1 cellular context compared by ENCODE assay signal in genomic region chr12:113214938-113215400, GRCh38.
A peak's percentile ranks its signal among the peaks of the same experiment; 100 is the strongest.
TF ChIP-seq lines count a peak whose summit lies in the region.

No MANE protein-coding gene starts in this region.

TF ChIP-seq in GM12878, 131 proteins besides CTCF, POLR2A, EP300 and RAD21 (continued from another document and continues in another):
- TF ChIP-seq MTA2 (IDR thresholded peaks at IDR 0.05; ENCODE audit: low read depth): peak; percentile 84
- no peak for TF ChIP-seq TAF1 (IDR thresholded peaks at IDR 0.05; ENCODE audit: borderline replicate concordance, low read depth, low read length)
- TF ChIP-seq SPI1 (IDR thresholded peaks at IDR 0.05; ENCODE audit: borderline replicate concordance, insufficient read depth, low read depth, low read length): peak; percentile 93
- TF ChIP-seq IKZF1 (conservative IDR thresholded peaks at IDR 0.05): peak; percentile 99
- TF ChIP-seq, protein P1, sequence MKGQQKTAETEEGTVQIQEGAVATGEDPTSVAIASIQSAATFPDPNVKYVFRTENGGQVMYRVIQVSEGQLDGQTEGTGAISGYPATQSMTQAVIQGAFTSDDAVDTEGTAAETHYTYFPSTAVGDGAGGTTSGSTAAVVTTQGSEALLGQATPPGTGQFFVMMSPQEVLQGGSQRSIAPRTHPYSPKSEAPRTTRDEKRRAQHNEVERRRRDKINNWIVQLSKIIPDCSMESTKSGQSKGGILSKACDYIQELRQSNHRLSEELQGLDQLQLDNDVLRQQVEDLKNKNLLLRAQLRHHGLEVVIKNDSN (IDR thresholded peaks at IDR 0.05; ENCODE audit: borderline replicate concordance, extremely low read length, insufficient read depth, low read depth, low read length): no peak
- no peak for TF ChIP-seq SIX5 (IDR thresholded peaks at IDR 0.05; ENCODE audit: low read depth, low read length, severe bottlenecking)
- TF ChIP-seq ZNF217 (IDR thresholded peaks at IDR 0.05): peak; percentile 94
- TF ChIP-seq TARDBP (IDR thresholded peaks at IDR 0.05; ENCODE audit: borderline replicate concordance): no peak
- no peak for TF ChIP-seq KAT2A (conservative IDR thresholded peaks at IDR 0.05; ENCODE audit: control insufficient read depth, low read depth, low read length)
- TF ChIP-seq RB1 (IDR thresholded peaks at IDR 0.05; ENCODE audit: borderline replicate concordance): peak; percentile 52; the same call in 1 of the 2 replicates
- TF ChIP-seq BHLHE40 (IDR thresholded peaks at IDR 0.05; ENCODE audit: borderline replicate concordance in 1 of 2, low read depth in 2 of 2, low read length in 1 of 2): peak; percentile 49 to 53; a peak in 2 of 4 replicates
- no peak for TF ChIP-seq CBX3 (IDR thresholded peaks at IDR 0.05; ENCODE audit: borderline replicate concordance, low read depth)
- TF ChIP-seq, protein P2, sequence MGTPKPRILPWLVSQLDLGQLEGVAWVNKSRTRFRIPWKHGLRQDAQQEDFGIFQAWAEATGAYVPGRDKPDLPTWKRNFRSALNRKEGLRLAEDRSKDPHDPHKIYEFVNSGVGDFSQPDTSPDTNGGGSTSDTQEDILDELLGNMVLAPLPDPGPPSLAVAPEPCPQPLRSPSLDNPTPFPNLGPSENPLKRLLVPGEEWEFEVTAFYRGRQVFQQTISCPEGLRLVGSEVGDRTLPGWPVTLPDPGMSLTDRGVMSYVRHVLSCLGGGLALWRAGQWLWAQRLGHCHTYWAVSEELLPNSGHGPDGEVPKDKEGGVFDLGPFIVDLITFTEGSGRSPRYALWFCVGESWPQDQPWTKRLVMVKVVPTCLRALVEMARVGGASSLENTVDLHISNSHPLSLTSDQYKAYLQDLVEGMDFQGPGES (IDR thresholded peaks at IDR 0.05): no peak
- TF ChIP-seq CEBPB (IDR thresholded peaks at IDR 0.05; ENCODE audit: borderline replicate concordance in 1 of 2, low read depth in 2 of 2, low read length in 2 of 2): peak in 1 of 2 experiments; percentile 89; a peak in 1 of 4 replicates
- TF ChIP-seq BCL11A (IDR thresholded peaks at IDR 0.05; ENCODE audit: low read depth, low read length): peak; percentile 88
- no peak for TF ChIP-seq MYC (IDR thresholded peaks at IDR 0.05; ENCODE audit: insufficient read depth, insufficient read length, insufficient replicate concordance, low read length, severe bottlenecking)
- TF ChIP-seq SRF (IDR thresholded peaks at IDR 0.05; ENCODE audit: low read depth in 2 of 2, low read length in 2 of 2): 0 out of 4 replicates have a peak, but pooled peaks of 1 of the 2 experiments have one; percentile 23
- TF ChIP-seq, protein P3, sequence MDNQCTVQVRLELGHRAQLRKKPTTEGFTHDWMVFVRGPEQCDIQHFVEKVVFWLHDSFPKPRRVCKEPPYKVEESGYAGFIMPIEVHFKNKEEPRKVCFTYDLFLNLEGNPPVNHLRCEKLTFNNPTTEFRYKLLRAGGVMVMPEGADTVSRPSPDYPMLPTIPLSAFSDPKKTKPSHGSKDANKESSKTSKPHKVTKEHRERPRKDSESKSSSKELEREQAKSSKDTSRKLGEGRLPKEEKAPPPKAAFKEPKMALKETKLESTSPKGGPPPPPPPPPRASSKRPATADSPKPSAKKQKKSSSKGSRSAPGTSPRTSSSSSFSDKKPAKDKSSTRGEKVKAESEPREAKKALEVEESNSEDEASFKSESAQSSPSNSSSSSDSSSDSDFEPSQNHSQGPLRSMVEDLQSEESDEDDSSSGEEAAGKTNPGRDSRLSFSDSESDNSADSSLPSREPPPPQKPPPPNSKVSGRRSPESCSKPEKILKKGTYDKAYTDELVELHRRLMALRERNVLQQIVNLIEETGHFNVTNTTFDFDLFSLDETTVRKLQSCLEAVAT (IDR thresholded peaks at IDR 0.05): no peak; the same call in 1 of the 2 replicates
- TF ChIP-seq SMAD1 (IDR thresholded peaks at IDR 0.05; ENCODE audit: low read depth, partially characterized antibody): no peak
- peak; percentile 57; the same call in 1 of the 2 replicates for TF ChIP-seq NKRF (conservative IDR thresholded peaks at IDR 0.05)
- TF ChIP-seq, protein P4, sequence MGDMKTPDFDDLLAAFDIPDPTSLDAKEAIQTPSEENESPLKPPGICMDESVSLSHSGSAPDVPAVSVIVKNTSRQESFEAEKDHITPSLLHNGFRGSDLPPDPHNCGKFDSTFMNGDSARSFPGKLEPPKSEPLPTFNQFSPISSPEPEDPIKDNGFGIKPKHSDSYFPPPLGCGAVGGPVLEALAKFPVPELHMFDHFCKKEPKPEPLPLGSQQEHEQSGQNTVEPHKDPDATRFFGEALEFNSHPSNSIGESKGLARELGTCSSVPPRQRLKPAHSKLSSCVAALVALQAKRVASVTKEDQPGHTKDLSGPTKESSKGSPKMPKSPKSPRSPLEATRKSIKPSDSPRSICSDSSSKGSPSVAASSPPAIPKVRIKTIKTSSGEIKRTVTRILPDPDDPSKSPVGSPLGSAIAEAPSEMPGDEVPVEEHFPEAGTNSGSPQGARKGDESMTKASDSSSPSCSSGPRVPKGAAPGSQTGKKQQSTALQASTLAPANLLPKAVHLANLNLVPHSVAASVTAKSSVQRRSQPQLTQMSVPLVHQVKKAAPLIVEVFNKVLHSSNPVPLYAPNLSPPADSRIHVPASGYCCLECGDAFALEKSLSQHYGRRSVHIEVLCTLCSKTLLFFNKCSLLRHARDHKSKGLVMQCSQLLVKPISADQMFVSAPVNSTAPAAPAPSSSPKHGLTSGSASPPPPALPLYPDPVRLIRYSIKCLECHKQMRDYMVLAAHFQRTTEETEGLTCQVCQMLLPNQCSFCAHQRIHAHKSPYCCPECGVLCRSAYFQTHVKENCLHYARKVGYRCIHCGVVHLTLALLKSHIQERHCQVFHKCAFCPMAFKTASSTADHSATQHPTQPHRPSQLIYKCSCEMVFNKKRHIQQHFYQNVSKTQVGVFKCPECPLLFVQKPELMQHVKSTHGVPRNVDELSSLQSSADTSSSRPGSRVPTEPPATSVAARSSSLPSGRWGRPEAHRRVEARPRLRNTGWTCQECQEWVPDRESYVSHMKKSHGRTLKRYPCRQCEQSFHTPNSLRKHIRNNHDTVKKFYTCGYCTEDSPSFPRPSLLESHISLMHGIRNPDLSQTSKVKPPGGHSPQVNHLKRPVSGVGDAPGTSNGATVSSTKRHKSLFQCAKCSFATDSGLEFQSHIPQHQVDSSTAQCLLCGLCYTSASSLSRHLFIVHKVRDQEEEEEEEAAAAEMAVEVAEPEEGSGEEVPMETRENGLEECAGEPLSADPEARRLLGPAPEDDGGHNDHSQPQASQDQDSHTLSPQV (IDR thresholded peaks at IDR 0.05): no peak
- peak; percentile 99 for TF ChIP-seq EED (IDR thresholded peaks at IDR 0.05; ENCODE audit: low read depth)
- peak; percentile 83 for TF ChIP-seq ATF7 (IDR thresholded peaks at IDR 0.05; ENCODE audit: low read depth)
- TF ChIP-seq, protein P5, sequence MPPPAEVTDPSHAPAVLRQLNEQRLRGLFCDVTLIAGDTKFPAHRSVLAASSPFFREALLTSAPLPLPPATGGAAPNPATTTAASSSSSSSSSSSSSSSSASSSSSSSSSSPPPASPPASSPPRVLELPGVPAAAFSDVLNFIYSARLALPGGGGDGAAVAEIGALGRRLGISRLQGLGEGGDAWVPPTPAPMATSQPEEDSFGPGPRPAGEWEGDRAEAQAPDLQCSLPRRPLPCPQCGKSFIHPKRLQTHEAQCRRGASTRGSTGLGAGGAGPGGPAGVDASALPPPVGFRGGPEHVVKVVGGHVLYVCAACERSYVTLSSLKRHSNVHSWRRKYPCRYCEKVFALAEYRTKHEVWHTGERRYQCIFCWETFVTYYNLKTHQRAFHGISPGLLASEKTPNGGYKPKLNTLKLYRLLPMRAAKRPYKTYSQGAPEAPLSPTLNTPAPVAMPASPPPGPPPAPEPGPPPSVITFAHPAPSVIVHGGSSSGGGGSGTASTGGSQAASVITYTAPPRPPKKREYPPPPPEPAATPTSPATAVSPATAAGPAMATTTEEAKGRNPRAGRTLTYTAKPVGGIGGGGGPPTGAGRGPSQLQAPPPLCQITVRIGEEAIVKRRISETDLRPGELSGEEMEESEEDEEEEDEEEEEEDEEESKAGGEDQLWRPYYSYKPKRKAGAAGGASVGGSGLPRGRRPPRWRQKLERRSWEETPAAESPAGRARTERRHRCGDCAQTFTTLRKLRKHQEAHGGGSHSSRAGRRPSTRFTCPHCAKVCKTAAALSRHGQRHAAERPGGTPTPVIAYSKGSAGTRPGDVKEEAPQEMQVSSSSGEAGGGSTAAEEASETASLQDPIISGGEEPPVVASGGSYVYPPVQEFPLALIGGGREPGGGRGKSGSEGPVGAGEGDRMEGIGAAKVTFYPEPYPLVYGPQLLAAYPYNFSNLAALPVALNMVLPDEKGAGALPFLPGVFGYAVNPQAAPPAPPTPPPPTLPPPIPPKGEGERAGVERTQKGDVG (CRISPR knock-in tag; IDR thresholded peaks at IDR 0.05): no peak
- TF ChIP-seq HDAC2 (IDR thresholded peaks at IDR 0.05): no peak
- TF ChIP-seq FOS (IDR thresholded peaks at IDR 0.05; ENCODE audit: borderline replicate concordance, extremely low read depth, insufficient read length): no peak
- TF ChIP-seq, protein P6, sequence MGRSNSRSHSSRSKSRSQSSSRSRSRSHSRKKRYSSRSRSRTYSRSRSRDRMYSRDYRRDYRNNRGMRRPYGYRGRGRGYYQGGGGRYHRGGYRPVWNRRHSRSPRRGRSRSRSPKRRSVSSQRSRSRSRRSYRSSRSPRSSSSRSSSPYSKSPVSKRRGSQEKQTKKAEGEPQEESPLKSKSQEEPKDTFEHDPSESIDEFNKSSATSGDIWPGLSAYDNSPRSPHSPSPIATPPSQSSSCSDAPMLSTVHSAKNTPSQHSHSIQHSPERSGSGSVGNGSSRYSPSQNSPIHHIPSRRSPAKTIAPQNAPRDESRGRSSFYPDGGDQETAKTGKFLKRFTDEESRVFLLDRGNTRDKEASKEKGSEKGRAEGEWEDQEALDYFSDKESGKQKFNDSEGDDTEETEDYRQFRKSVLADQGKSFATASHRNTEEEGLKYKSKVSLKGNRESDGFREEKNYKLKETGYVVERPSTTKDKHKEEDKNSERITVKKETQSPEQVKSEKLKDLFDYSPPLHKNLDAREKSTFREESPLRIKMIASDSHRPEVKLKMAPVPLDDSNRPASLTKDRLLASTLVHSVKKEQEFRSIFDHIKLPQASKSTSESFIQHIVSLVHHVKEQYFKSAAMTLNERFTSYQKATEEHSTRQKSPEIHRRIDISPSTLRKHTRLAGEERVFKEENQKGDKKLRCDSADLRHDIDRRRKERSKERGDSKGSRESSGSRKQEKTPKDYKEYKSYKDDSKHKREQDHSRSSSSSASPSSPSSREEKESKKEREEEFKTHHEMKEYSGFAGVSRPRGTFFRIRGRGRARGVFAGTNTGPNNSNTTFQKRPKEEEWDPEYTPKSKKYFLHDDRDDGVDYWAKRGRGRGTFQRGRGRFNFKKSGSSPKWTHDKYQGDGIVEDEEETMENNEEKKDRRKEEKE (IDR thresholded peaks at IDR 0.05): no peak
- no peak for TF ChIP-seq ZNF687 (IDR thresholded peaks at IDR 0.05)
- peak in 1 of 2 experiments; percentile 44; a peak in 1 of 3 replicates for TF ChIP-seq EGR1 (IDR thresholded peaks at IDR 0.05; ENCODE audit: borderline replicate concordance in 1 of 2, low read depth in 2 of 2, low read length in 2 of 2)
- no peak for TF ChIP-seq STAT1 (conservative IDR thresholded peaks at IDR 0.05)
- TF ChIP-seq PML (IDR thresholded peaks at IDR 0.05; ENCODE audit: low read length): no peak
- TF ChIP-seq WRNIP1 (IDR thresholded peaks at IDR 0.05; ENCODE audit: borderline replicate concordance, low read depth, low read length): no peak
- no peak for TF ChIP-seq ESRRA (IDR thresholded peaks at IDR 0.05; ENCODE audit: low read length)
- peak; percentile 95 for TF ChIP-seq CBFB (IDR thresholded peaks at IDR 0.05; ENCODE audit: low read depth)
- no peak for TF ChIP-seq CHD1 (IDR thresholded peaks at IDR 0.05; ENCODE audit: low read depth, low read length)
- TF ChIP-seq BACH1 (IDR thresholded peaks at IDR 0.05; ENCODE audit: borderline replicate concordance): peak; percentile 31; the same call in 1 of the 2 replicates
